In the genomic region with DNA sequence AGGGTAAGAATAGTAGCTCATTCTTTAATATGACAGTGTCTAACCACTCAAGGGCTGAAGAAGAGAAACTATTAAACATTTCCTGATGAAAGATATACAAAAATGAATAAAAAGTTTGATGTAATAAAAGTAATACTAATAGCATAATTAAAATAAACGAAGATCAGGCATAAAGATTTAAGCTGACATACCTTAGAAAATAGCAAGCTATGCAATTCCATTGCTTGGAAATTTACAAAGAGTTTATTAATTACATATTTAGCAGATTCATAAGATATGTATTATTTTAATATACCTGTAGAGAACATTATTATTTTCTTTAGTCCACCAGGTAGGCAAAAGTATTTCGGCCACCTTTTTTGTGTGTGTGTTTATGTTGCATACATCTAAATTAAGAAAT, we compare ENCODE assay signal across 7 cellular contexts.
"Had no signal": no experiment of that assay in that cellular context is flagged by ENCODE, and none has a peak within 500 bp of the region (broad histone marks: within the 10 kb centered on the region; RNA-seq: fewer than 3 reads in every experiment).

No MANE protein-coding gene starts in this region.

- H3K4me3 ChIP-seq: K562 had no signal

- FAIRE-seq: HTR-8/SVneo, K562 had no signal

- ATAC-seq: K562 had no signal

- H3K9ac ChIP-seq: KMS-11 had no signal

- H3K4me2 ChIP-seq: KMS-11 had no signal

- H3K27ac ChIP-seq: HL-60, KMS-11 had no signal

- DNase-seq: IMR-90, KBM-7, KG1 had no signal
